ENCODE assay signal across 33 cellular contexts in the genomic region with DNA sequence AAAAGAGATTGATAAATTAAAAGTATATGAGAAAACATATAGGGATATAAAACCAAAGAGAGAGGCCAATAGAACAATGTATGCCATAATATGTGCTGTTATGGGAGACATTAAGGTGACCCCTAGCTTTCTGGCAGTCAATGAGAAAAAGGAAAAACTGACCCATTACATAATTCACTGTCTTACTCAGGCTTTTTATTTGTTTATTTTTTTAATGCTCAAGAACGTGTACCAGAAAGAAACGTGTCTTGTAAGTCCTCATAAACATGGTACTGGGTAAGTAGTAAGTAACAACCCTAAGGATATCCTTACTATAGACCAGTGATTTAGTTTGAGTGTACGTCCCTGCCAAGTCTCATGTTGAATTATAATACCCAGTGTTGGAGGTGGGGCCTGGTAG.
"Had no signal": no experiment of that assay in that cellular context is flagged by ENCODE, and none has a peak within 500 bp of the region (broad histone marks: within the 10 kb centered on the region; RNA-seq: fewer than 3 reads in every experiment).

No MANE protein-coding gene starts in this region.

- H3K4me3 ChIP-seq: adrenal gland, body of pancreas, breast epithelium had no signal

- H3K4me1 Mint-ChIP-seq: activated CD4-positive, alpha-beta memory T cell treated with anti-CD3 and anti-CD28 coated beads, Interleukin-2, amount 10 ng/mL, durations not matched to agents 7 days and 5 days; activated CD4-positive, alpha-beta T cell treated with anti-CD3 and anti-CD28 coated beads for 36 hours; activated CD4-positive, alpha-beta T cell treated with anti-CD3 and anti-CD28 coated beads, Interleukin-2, amount 10 ng/mL, durations not matched to agents 7 days and 5 days; activated CD8-positive, alpha-beta memory T cell treated with anti-CD3 and anti-CD28 coated beads, Interleukin-2, amount 10 ng/mL, durations not matched to agents 7 days and 5 days; activated naive CD4-positive, alpha-beta T cell treated with anti-CD3 and anti-CD28 coated beads, Interleukin-2, amount 10 ng/mL, durations not matched to agents 7 days and 5 days; activated naive CD4-positive, alpha-beta T cell treated with anti-CD3 and anti-CD28 coated beads, Interleukin-2, amount 50 U/mL, for 24 hours; WTC11 had no signal

- H3K4me1 ChIP-seq: adrenal gland, body of pancreas, breast epithelium had no signal

- H3K27ac ChIP-seq: adrenal gland, body of pancreas, brain microvascular endothelial cell, breast epithelium, WERI-Rb-1 had no signal

- H3K27me3 ChIP-seq: adrenal gland, body of pancreas, brain microvascular endothelial cell, breast epithelium had no signal

- H3K27me3 Mint-ChIP-seq: activated CD4-positive, alpha-beta T cell treated with anti-CD3 and anti-CD28 coated beads, Interleukin-2, amount 10 ng/mL, durations not matched to agents 7 days and 5 days; activated CD8-positive, alpha-beta memory T cell treated with anti-CD3 and anti-CD28 coated beads, Interleukin-2, amount 10 ng/mL, durations not matched to agents 7 days and 5 days; activated naive CD4-positive, alpha-beta T cell treated with anti-CD3 and anti-CD28 coated beads, Interleukin-2, amount 10 ng/mL, durations not matched to agents 7 days and 5 days had no signal

- H3K36me3 Mint-ChIP-seq: activated CD8-positive, alpha-beta memory T cell treated with anti-CD3 and anti-CD28 coated beads, Interleukin-2, amount 10 ng/mL, durations not matched to agents 7 days and 5 days; activated naive CD4-positive, alpha-beta T cell treated with anti-CD3 and anti-CD28 coated beads, Interleukin-2, amount 10 ng/mL, durations not matched to agents 7 days and 5 days; activated naive CD4-positive, alpha-beta T cell treated with anti-CD3 and anti-CD28 coated beads, Interleukin-2, amount 50 U/mL, for 24 hours; activated naive CD8-positive, alpha-beta T cell had no signal

- DNase-seq: activated CD4-positive, alpha-beta memory T cell treated with anti-CD3 and anti-CD28 coated beads, Interleukin-2, amount 10 ng/mL, durations not matched to agents 7 days and 5 days; activated CD4-positive, alpha-beta T cell treated with anti-CD3 and anti-CD28 coated beads for 1 hour; activated CD4-positive, alpha-beta T cell treated with anti-CD3 and anti-CD28 coated beads for 36 hours; activated CD4-positive, alpha-beta T cell treated with anti-CD3 and anti-CD28 coated beads for 48 hours; activated CD4-positive, alpha-beta T cell treated with anti-CD3 and anti-CD28 coated beads, Interleukin-2, amount 10 ng/mL, durations not matched to agents 7 days and 5 days; activated CD4-positive, alpha-beta T cell treated with anti-CD3 and anti-CD28 coated beads, Interleukin-2, amount 50 U/mL, for 48 hours; activated CD4-positive, CD25-positive, alpha-beta regulatory T cell; activated CD8-positive, alpha-beta memory T cell treated with anti-CD3 and anti-CD28 coated beads for 24 hours; activated CD8-positive, alpha-beta memory T cell treated with anti-CD3 and anti-CD28 coated beads, Interleukin-2, amount 10 ng/mL, durations not matched to agents 7 days and 5 days; activated CD8-positive, alpha-beta memory T cell treated with anti-CD3 and anti-CD28 coated beads, Interleukin-2, amount 50 U/mL, for 48 hours; activated CD8-positive, alpha-beta T cell treated with anti-CD3 and anti-CD28 coated beads, Interleukin-2, amount 10 ng/mL, durations not matched to agents 7 days and 5 days; activated effector memory CD4-positive, alpha-beta T cell treated with Interleukin-2 at 50 U/mL for 16 hours; activated gamma-delta T cell; activated naive CD4-positive, alpha-beta T cell treated with anti-CD3 and anti-CD28 coated beads, Interleukin-2, amount 10 ng/mL, durations not matched to agents 7 days and 5 days; activated naive CD4-positive, alpha-beta T cell treated with Interleukin-2 at 50 U/mL for 16 hours; activated T-cell treated with anti-CD3 and anti-CD28 coated beads, Interleukin-2, amount 50 U/mL, for 24 hours; activated T-cell treated with anti-CD3 and anti-CD28 coated beads, Interleukin-2, amount 50 U/mL, for 48 hours; adrenal gland; amniotic stem cell; aorta; body of pancreas; central memory CD4-positive, alpha-beta T cell; T-helper 2 cell; T-helper 9 cell; WERI-Rb-1 had no signal

- H3K4me3 Mint-ChIP-seq: activated CD4-positive, alpha-beta memory T cell treated with anti-CD3 and anti-CD28 coated beads, Interleukin-2, amount 10 ng/mL, durations not matched to agents 7 days and 5 days; activated CD4-positive, alpha-beta T cell treated with anti-CD3 and anti-CD28 coated beads for 36 hours; activated CD4-positive, alpha-beta T cell treated with anti-CD3 and anti-CD28 coated beads, Interleukin-2, amount 10 ng/mL, durations not matched to agents 7 days and 5 days; activated CD8-positive, alpha-beta memory T cell treated with anti-CD3 and anti-CD28 coated beads, Interleukin-2, amount 10 ng/mL, durations not matched to agents 7 days and 5 days; activated CD8-positive, alpha-beta T cell treated with anti-CD3 and anti-CD28 coated beads, Interleukin-2, amount 10 ng/mL, durations not matched to agents 7 days and 5 days; activated naive CD4-positive, alpha-beta T cell treated with anti-CD3 and anti-CD28 coated beads, Interleukin-2, amount 10 ng/mL, durations not matched to agents 7 days and 5 days; activated naive CD4-positive, alpha-beta T cell treated with anti-CD3 and anti-CD28 coated beads, Interleukin-2, amount 50 U/mL, for 24 hours; activated naive CD8-positive, alpha-beta T cell; activated T-cell treated with anti-CD3 and anti-CD28 coated beads, Interleukin-2, amount 50 U/mL, for 24 hours; T-helper 1 cell treated with Interleukin-12 subunit alpha and Interleukin-12 subunit beta and Interleukin-4 antibody, amounts not matched to agents 30 μg/mL and 1 μg/mL, for 36 hours; T-helper 2 cell treated with Interferon-gamma antibody and Interleukin-4, amounts not matched to agents 5 μg/mL and 100 μg/mL, for 36 hours; WTC11 had no signal

- H3K27ac Mint-ChIP-seq: activated CD4-positive, alpha-beta memory T cell treated with anti-CD3 and anti-CD28 coated beads, Interleukin-2, amount 10 ng/mL, durations not matched to agents 7 days and 5 days; activated CD4-positive, alpha-beta T cell treated with anti-CD3 and anti-CD28 coated beads for 36 hours; activated CD4-positive, alpha-beta T cell treated with anti-CD3 and anti-CD28 coated beads, Interleukin-2, amount 10 ng/mL, durations not matched to agents 7 days and 5 days; activated CD8-positive, alpha-beta memory T cell treated with anti-CD3 and anti-CD28 coated beads, Interleukin-2, amount 10 ng/mL, durations not matched to agents 7 days and 5 days; activated CD8-positive, alpha-beta T cell treated with anti-CD3 and anti-CD28 coated beads, Interleukin-2, amount 10 ng/mL, durations not matched to agents 7 days and 5 days; activated naive CD4-positive, alpha-beta T cell treated with anti-CD3 and anti-CD28 coated beads, Interleukin-2, amount 10 ng/mL, durations not matched to agents 7 days and 5 days; activated naive CD4-positive, alpha-beta T cell treated with anti-CD3 and anti-CD28 coated beads, Interleukin-2, amount 50 U/mL, for 24 hours; activated naive CD8-positive, alpha-beta T cell; activated T-cell treated with anti-CD3 and anti-CD28 coated beads, Interleukin-2, amount 50 U/mL, for 24 hours; activated T-helper 2 cell treated with anti-CD3 and anti-CD28 coated beads, Interferon-gamma antibody, Interleukin-2, Interleukin-4, amounts not matched to agents 10 μg/mL and 5 μg/mL and 100 μg/mL, durations not matched to agents 14 hours and 24 hours and 36 hours; T-helper 1 cell treated with Interleukin-12 subunit alpha and Interleukin-12 subunit beta and Interleukin-4 antibody, amounts not matched to agents 30 μg/mL and 1 μg/mL, for 36 hours; T-helper 2 cell treated with Interferon-gamma antibody and Interleukin-4, amounts not matched to agents 5 μg/mL and 100 μg/mL, for 36 hours; WTC11 had no signal

- H3K9me3 Mint-ChIP-seq: activated CD4-positive, alpha-beta T cell treated with anti-CD3 and anti-CD28 coated beads, Interleukin-2, amount 10 ng/mL, durations not matched to agents 7 days and 5 days; activated naive CD4-positive, alpha-beta T cell treated with anti-CD3 and anti-CD28 coated beads, Interleukin-2, amount 50 U/mL, for 24 hours; activated T-helper 2 cell treated with anti-CD3 and anti-CD28 coated beads, Interferon-gamma antibody, Interleukin-2, Interleukin-4, amounts not matched to agents 10 μg/mL and 5 μg/mL and 100 μg/mL, durations not matched to agents 14 hours and 24 hours and 36 hours; T-helper 2 cell treated with Interferon-gamma antibody and Interleukin-4, amounts not matched to agents 5 μg/mL and 100 μg/mL, for 36 hours had no signal

- H3K36me3 ChIP-seq: adrenal gland, brain microvascular endothelial cell, breast epithelium, WERI-Rb-1 had no signal

- H3K9me3 ChIP-seq: adrenal gland, body of pancreas had no signal
